8 cellular contexts compared by ENCODE assay signal in genomic region chr10:103678104-103678526, GRCh38.
DNase-seq lines count a peak whose midpoint lies in the region; ATAC-seq lines count a peak whose summit lies in the region.

No MANE protein-coding gene starts in this region.

- intact Hi-C loops in activated CD4-positive, alpha-beta T cell treated with anti-CD3 and anti-CD28 coated beads, Interleukin-2, amount 10 ng/mL, durations not matched to agents 24 days and 14 days (cut with micrococcal nuclease): no loop called here

- H3K27me3 Mint-ChIP-seq in activated CD4-positive, alpha-beta T cell treated with anti-CD3 and anti-CD28 coated beads, Interleukin-2, amount 10 ng/mL, durations not matched to agents 24 days and 14 days: no peaks in the 10 kb centered on the region

- peaks cover 18% of the 10 kb centered on the region for H3K4me1 Mint-ChIP-seq in activated CD4-positive, alpha-beta T cell treated with anti-CD3 and anti-CD28 coated beads, Interleukin-2, amount 10 ng/mL, durations not matched to agents 24 days and 14 days

- DNase-seq in AG08396 (ENCODE audit: low spot score): peak; percentile 96
- peak; percentile 99 for DNase-seq in GM19240 (ENCODE audit: insufficient read length, low spot score)
- peak; percentile 96 for DNase-seq in activated CD4-positive, alpha-beta T cell treated with anti-CD3 and anti-CD28 coated beads, Interleukin-2, amount 10 ng/mL, durations not matched to agents 24 days and 14 days
- DNase-seq in dermis blood vessel endothelial cell: peak; percentile 39
- DNase-seq in medulla oblongata (ENCODE audit: extremely low spot score): peak; percentile 89
- DNase-seq in stimulated activated CD8-positive, alpha-beta memory T cell treated with anti-CD3 and anti-CD28 coated beads, Interleukin-12 subunit alpha, Interleukin-12 subunit beta, amount 100 ng/mL, for 1 hour (ENCODE audit: low read depth): peak; percentile 68
- no peak for DNase-seq in HuH-7 (ENCODE audit: low spot score)

- H3K36me3 Mint-ChIP-seq in activated CD4-positive, alpha-beta T cell treated with anti-CD3 and anti-CD28 coated beads, Interleukin-2, amount 10 ng/mL, durations not matched to agents 24 days and 14 days (ENCODE audit: low read depth): peaks cover 1% of the 10 kb centered on the region

- peak; percentile 91 for ATAC-seq in HG03469 (IDR thresholded peaks at IDR 0.05; ENCODE audit: unreplicated experiment)

- H3K9me3 Mint-ChIP-seq in activated CD4-positive, alpha-beta T cell treated with anti-CD3 and anti-CD28 coated beads, Interleukin-2, amount 10 ng/mL, durations not matched to agents 24 days and 14 days: no peaks in the 10 kb centered on the region

- peak overlapping the region; percentile 80 for H3K4me3 Mint-ChIP-seq in activated CD4-positive, alpha-beta T cell treated with anti-CD3 and anti-CD28 coated beads, Interleukin-2, amount 10 ng/mL, durations not matched to agents 24 days and 14 days

- peak overlapping the region; percentile 85 for H3K27ac Mint-ChIP-seq in activated CD4-positive, alpha-beta T cell treated with anti-CD3 and anti-CD28 coated beads, Interleukin-2, amount 10 ng/mL, durations not matched to agents 24 days and 14 days
